ENCODE assay signal across 9 cellular contexts in the genomic region with DNA sequence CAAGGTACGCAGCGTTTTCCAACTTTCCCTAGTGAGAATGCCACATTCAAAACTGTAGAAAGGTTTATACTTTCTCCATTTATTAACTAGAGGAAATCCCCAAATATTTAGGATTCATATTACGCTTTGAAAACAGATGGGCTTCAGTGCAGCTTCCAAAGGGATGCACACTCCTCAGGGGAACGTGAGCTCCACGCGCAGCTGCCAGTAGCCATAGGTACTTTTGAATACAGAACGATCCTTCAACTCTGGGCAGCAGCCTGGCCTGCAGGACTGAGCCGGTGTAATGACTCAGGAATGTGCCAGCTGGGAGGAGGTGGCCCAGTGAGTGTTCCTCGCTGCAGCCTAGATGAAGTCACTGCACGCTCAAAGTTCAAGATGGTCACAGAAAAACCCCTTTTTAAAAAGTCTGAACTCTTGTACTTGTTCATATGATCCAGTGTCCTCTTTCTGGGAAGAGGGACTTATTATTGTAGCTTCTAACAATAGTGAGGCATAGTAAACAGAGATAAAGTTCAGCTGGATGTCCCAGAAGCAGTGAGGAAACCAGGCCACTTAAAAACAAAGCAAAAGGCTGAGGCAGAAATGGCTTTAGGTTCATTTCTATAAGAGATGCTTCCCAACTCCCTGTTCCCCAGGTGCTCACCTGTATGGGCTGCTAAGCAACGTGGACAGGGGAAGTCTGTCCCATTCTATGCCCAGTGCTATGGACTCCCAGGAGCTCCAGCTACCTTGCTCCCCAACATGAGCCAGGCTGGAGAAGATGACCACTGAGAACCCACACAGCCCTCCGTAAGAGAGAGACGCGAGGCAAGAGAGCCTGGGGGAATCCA.
DNase-seq lines count a peak whose midpoint lies in the region; ATAC-seq and TF ChIP-seq lines count a peak whose summit lies in the region.
"Had no signal": no experiment of that assay in that cellular context is flagged by ENCODE, and none has a peak within 500 bp of the region (broad histone marks: within the 10 kb centered on the region; RNA-seq: fewer than 3 reads in every experiment).

No MANE protein-coding gene starts in this region.

- TF ChIP-seq CTCF in heart right ventricle (IDR thresholded peaks at IDR 0.05) (no peak), gastrocnemius medialis (IDR thresholded peaks at IDR 0.05 in 4 of 5, conservative IDR thresholded peaks at IDR 0.05 in 1 of 5) (no peak)

- no peaks in the 10 kb centered on the region for H3K4me1 Mint-ChIP-seq in T-cell

- ATAC-seq in heart right ventricle (peak; percentile 61 to 94 (median 81)), gastrocnemius medialis (peak; percentile 69 to 84), GM18861 (IDR thresholded peaks at IDR 0.05; ENCODE audit: unreplicated experiment) (no peak), T-cell (replicated peaks in 1 of 4) (no peak)

- POLR2A ChIA-PET in T-cell (lab: Charles Lee) = no interaction called here

- H3K4me1 ChIP-seq in adipocyte (ENCODE audit: control insufficient read depth, insufficient read depth, low read length) (peaks cover 20% of the 10 kb centered on the region), heart right ventricle (peaks cover 2 to 37% (median 19%) of the 10 kb centered on the region in 9 donors), gastrocnemius medialis (peaks cover 8 to 9% of the 10 kb centered on the region in 2 donors)

- no peak for TF ChIP-seq POLR2A in gastrocnemius medialis (IDR thresholded peaks at IDR 0.05)

- 69 to 73% methylated on average over 14 of the region's 14 CpGs for WGBS in heart right ventricle, 2 donors

- H3K27me3 Mint-ChIP-seq in T-cell = peaks cover 56 to 64% of the 10 kb centered on the region in 2 donors

- no peaks in the 10 kb centered on the region for H3K9me3 Mint-ChIP-seq in T-cell

- H3K27me3 ChIP-seq in adipocyte (replicated peaks; ENCODE audit: control insufficient read depth, insufficient read depth, low read length) (no peaks in the 10 kb centered on the region), heart right ventricle (no peaks in the 10 kb centered on the region), gastrocnemius medialis (no peaks in the 10 kb centered on the region)

- H3K27ac ChIP-seq in heart right ventricle (peak overlapping the region in 5 of 10 donors; percentile 3 to 74 (median 18)), gastrocnemius medialis (peak overlapping the region in 1 of 4 donors; percentile 5)

- peak overlapping the region; percentile 70 for H3K9ac ChIP-seq in adipocyte (ENCODE audit: low read length)

- DNase-seq in ELR (ENCODE audit: low read depth) = peak; percentile 89
- peak; percentile 92 for DNase-seq in adipocyte (ENCODE audit: low read depth)
- peak in 1 of 2 donors; percentile 42 for DNase-seq in heart right ventricle
- peak; percentile 39 to 46 for DNase-seq in gastrocnemius medialis
- no peak for DNase-seq in AML-193 (lab: John Stamatoyannopoulos, UW)
- no peak for DNase-seq in T-cell
- no peak for DNase-seq in Kasumi-1 (lab: John Stamatoyannopoulos, UW)
- DNase-seq: activated CD4-positive, alpha-beta T cell treated with anti-CD3 and anti-CD28 coated beads for 4 hours had no signal

- intact Hi-C loops in heart right ventricle (cut with DNase I) = no loop called here
- intact Hi-C loops in gastrocnemius medialis (cut with DNase I; ENCODE audit: low total_unique reads) = loop anchor here (10.0 kb wide), 1 partner anchor 224 kb away; a partner anchor contains a TSS

- in situ Hi-C loops in gastrocnemius medialis (cut with MboI; ENCODE audit: low sequenced_read_pairs in 4 of 4) = no loop called here

- H3K4me3 ChIP-seq in adipocyte (ENCODE audit: low read length) = peak overlapping the region; percentile 38
- H3K4me3 ChIP-seq in heart right ventricle = no peak overlapping the region
- no peak overlapping the region for H3K4me3 ChIP-seq in gastrocnemius medialis

- peaks cover 7% of the 10 kb centered on the region for H3K36me3 ChIP-seq in adipocyte (ENCODE audit: control insufficient read depth, insufficient read depth, low read length, severe bottlenecking)
- peaks cover 0 to 4% (median 0%) of the 10 kb centered on the region in 9 donors for H3K36me3 ChIP-seq in heart right ventricle
- no peaks in the 10 kb centered on the region for H3K36me3 ChIP-seq in gastrocnemius medialis

- H3K4me3 Mint-ChIP-seq in T-cell = no peak overlapping the region

- H3K9me3 ChIP-seq in adipocyte (ENCODE audit: control insufficient read depth, low read length) = no peaks in the 10 kb centered on the region
- no peaks in the 10 kb centered on the region for H3K9me3 ChIP-seq in heart right ventricle
- no peaks in the 10 kb centered on the region for H3K9me3 ChIP-seq in gastrocnemius medialis

- no peak overlapping the region for H3K27ac Mint-ChIP-seq in T-cell

- H3K36me3 Mint-ChIP-seq in T-cell = no peaks in the 10 kb centered on the region

- CTCF ChIA-PET in T-cell (lab: Charles Lee) = no interaction called here

Comparison
In these comparisons a context has a peak if more than half of its experiments do, and no peak if none do; other contexts are left out.
1. DNase-seq: peak in ELR (single experiment), adipocyte (single experiment) and gastrocnemius medialis (2 of 2); none in AML-193 (0 of 2), T-cell (0 of 34) and Kasumi-1 (0 of 2).
2. ATAC-seq: peak in heart right ventricle (8 of 8) and gastrocnemius medialis (2 of 2); none in GM18861 (single experiment) and T-cell (0 of 4).